Comparison of ENCODE assay signal across 1 cellular context in the genomic region with DNA sequence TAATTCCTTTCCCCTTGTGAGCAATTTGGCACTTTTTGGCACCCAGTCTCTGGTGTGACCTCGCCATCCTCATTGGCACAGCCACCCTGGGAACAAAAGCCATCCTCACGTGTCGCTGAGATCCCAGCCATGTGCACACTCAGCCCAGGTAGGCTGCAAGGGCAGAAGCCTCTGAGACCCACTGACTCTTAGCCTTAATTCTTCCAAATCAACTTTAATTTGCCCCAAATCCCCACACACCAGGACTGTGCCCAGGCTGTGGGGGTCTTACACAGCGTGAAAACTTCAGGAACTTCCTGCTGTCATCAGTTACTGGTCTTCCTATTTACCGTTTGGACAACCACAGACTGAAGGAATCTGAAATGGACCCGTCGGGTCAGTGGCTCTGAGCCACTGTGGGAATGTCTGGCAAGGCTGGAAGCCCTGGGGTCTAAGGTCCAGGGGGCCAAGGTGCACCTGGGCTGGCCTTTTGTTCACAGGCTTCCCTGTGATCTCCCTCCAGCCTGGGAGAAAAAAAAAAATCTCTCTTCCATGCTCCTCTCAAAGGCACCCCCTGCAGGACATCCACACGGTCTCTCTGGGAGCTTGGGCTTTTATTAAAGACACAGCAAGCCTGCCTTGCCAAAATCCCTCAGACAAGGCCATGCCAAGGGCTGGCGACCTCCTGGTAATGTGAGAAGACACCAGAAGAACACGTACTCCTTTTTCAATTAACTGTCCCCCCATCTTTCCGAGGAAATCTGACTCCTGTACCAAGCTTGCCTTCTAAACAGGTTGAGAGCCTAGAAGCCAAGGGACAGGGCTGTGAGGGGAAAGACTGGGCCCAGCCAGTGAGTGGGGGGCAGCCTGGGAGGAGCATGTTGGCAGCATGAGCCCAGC.
TF ChIP-seq lines count a peak whose summit lies in the region.

No MANE protein-coding gene starts in this region.

TF ChIP-seq in HepG2, 621 proteins besides CTCF, POLR2A, EP300 and RAD21 (continued from another document and continues in another):
- TF ChIP-seq, protein P1, sequence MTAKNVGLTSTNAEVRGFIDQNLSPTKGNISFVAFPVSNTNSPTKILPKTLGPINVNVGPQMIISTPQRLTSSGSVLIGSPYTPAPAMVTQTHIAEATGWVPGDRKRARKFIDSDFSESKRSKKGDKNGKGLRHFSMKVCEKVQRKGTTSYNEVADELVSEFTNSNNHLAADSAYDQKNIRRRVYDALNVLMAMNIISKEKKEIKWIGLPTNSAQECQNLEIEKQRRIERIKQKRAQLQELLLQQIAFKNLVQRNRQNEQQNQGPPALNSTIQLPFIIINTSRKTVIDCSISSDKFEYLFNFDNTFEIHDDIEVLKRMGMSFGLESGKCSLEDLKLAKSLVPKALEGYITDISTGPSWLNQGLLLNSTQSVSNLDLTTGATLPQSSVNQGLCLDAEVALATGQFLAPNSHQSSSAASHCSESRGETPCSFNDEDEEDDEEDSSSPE (CRISPR knock-in tag; IDR thresholded peaks at IDR 0.05): no peak
- TF ChIP-seq ZKSCAN1 (IDR thresholded peaks at IDR 0.05; ENCODE audit: low read length): no peak
- peak; percentile 92 for TF ChIP-seq GATAD2A (CRISPR knock-in tag; IDR thresholded peaks at IDR 0.05)
- TF ChIP-seq SATB2 (CRISPR knock-in tag; IDR thresholded peaks at IDR 0.05): no peak
- TF ChIP-seq ZNF12 (CRISPR knock-in tag; IDR thresholded peaks at IDR 0.05): peak; percentile 58; the same call in 1 of the 2 replicates
- 0 out of 2 replicates have a peak, but pooled peaks have one; percentile 62 for TF ChIP-seq ZNF605 (CRISPR knock-in tag; IDR thresholded peaks at IDR 0.05)
- TF ChIP-seq, protein P2, sequence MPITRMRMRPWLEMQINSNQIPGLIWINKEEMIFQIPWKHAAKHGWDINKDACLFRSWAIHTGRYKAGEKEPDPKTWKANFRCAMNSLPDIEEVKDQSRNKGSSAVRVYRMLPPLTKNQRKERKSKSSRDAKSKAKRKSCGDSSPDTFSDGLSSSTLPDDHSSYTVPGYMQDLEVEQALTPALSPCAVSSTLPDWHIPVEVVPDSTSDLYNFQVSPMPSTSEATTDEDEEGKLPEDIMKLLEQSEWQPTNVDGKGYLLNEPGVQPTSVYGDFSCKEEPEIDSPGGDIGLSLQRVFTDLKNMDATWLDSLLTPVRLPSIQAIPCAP (CRISPR knock-in tag; IDR thresholded peaks at IDR 0.05; ENCODE audit: low read depth): no peak
- TF ChIP-seq SRSF4 (IDR thresholded peaks at IDR 0.05; ENCODE audit: low read depth, low read length, poor library complexity, severe bottlenecking): no peak
- TF ChIP-seq, protein P3, sequence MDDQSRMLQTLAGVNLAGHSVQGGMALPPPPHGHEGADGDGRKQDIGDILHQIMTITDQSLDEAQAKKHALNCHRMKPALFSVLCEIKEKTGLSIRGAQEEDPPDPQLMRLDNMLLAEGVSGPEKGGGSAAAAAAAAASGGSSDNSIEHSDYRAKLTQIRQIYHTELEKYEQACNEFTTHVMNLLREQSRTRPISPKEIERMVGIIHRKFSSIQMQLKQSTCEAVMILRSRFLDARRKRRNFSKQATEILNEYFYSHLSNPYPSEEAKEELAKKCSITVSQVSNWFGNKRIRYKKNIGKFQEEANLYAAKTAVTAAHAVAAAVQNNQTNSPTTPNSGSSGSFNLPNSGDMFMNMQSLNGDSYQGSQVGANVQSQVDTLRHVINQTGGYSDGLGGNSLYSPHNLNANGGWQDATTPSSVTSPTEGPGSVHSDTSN (CRISPR knock-in tag; IDR thresholded peaks at IDR 0.05; ENCODE audit: borderline replicate concordance): no peak
- peak; percentile 80 for TF ChIP-seq FOXK1 (CRISPR knock-in tag; IDR thresholded peaks at IDR 0.05; ENCODE audit: borderline replicate concordance, low read depth)
- 0 out of 2 replicates have a peak, but pooled peaks have one; percentile 21 for TF ChIP-seq ETV6 (CRISPR knock-in tag; conservative IDR thresholded peaks at IDR 0.05)
- TF ChIP-seq ZFP1 (CRISPR knock-in tag; IDR thresholded peaks at IDR 0.05): 0 out of 2 replicates have a peak, but pooled peaks have one; percentile 78
- TF ChIP-seq, protein P4, sequence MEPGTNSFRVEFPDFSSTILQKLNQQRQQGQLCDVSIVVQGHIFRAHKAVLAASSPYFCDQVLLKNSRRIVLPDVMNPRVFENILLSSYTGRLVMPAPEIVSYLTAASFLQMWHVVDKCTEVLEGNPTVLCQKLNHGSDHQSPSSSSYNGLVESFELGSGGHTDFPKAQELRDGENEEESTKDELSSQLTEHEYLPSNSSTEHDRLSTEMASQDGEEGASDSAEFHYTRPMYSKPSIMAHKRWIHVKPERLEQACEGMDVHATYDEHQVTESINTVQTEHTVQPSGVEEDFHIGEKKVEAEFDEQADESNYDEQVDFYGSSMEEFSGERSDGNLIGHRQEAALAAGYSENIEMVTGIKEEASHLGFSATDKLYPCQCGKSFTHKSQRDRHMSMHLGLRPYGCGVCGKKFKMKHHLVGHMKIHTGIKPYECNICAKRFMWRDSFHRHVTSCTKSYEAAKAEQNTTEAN (CRISPR knock-in tag; conservative IDR thresholded peaks at IDR 0.05): peak; percentile 69; the same call in 1 of the 2 replicates
- TF ChIP-seq MATR3 (CRISPR knock-in tag; IDR thresholded peaks at IDR 0.05): no peak
- TF ChIP-seq SYNCRIP (IDR thresholded peaks at IDR 0.05; ENCODE audit: insufficient read depth, low read depth, low read length): no peak
- TF ChIP-seq, protein P5, sequence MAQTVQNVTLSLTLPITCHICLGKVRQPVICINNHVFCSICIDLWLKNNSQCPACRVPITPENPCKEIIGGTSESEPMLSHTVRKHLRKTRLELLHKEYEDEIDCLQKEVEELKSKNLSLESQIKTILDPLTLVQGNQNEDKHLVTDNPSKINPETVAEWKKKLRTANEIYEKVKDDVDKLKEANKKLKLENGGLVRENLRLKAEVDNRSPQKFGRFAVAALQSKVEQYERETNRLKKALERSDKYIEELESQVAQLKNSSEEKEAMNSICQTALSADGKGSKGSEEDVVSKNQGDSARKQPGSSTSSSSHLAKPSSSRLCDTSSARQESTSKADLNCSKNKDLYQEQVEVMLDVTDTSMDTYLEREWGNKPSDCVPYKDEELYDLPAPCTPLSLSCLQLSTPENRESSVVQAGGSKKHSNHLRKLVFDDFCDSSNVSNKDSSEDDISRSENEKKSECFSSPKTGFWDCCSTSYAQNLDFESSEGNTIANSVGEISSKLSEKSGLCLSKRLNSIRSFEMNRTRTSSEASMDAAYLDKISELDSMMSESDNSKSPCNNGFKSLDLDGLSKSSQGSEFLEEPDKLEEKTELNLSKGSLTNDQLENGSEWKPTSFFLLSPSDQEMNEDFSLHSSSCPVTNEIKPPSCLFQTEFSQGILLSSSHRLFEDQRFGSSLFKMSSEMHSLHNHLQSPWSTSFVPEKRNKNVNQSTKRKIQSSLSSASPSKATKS (CRISPR knock-in tag; IDR thresholded peaks at IDR 0.05): no peak
- TF ChIP-seq, protein P6, sequence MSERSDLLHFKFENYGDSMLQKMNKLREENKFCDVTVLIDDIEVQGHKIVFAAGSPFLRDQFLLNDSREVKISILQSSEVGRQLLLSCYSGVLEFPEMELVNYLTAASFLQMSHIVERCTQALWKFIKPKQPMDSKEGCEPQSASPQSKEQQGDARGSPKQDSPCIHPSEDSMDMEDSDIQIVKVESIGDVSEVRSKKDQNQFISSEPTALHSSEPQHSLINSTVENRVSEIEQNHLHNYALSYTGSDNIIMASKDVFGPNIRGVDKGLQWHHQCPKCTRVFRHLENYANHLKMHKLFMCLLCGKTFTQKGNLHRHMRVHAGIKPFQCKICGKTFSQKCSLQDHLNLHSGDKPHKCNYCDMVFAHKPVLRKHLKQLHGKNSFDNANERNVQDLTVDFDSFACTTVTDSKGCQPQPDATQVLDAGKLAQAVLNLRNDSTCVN (CRISPR knock-in tag; IDR thresholded peaks at IDR 0.05; ENCODE audit: borderline replicate concordance): no peak
- TF ChIP-seq REL (CRISPR knock-in tag; conservative IDR thresholded peaks at IDR 0.05): no peak
- no peak for TF ChIP-seq ZNF143 (CRISPR knock-in tag; IDR thresholded peaks at IDR 0.05)
- TF ChIP-seq, protein P7, sequence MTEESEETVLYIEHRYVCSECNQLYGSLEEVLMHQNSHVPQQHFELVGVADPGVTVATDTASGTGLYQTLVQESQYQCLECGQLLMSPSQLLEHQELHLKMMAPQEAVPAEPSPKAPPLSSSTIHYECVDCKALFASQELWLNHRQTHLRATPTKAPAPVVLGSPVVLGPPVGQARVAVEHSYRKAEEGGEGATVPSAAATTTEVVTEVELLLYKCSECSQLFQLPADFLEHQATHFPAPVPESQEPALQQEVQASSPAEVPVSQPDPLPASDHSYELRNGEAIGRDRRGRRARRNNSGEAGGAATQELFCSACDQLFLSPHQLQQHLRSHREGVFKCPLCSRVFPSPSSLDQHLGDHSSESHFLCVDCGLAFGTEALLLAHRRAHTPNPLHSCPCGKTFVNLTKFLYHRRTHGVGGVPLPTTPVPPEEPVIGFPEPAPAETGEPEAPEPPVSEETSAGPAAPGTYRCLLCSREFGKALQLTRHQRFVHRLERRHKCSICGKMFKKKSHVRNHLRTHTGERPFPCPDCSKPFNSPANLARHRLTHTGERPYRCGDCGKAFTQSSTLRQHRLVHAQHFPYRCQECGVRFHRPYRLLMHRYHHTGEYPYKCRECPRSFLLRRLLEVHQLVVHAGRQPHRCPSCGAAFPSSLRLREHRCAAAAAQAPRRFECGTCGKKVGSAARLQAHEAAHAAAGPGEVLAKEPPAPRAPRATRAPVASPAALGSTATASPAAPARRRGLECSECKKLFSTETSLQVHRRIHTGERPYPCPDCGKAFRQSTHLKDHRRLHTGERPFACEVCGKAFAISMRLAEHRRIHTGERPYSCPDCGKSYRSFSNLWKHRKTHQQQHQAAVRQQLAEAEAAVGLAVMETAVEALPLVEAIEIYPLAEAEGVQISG (CRISPR knock-in tag; IDR thresholded peaks at IDR 0.05): peak; percentile 75
- TF ChIP-seq, protein P8, sequence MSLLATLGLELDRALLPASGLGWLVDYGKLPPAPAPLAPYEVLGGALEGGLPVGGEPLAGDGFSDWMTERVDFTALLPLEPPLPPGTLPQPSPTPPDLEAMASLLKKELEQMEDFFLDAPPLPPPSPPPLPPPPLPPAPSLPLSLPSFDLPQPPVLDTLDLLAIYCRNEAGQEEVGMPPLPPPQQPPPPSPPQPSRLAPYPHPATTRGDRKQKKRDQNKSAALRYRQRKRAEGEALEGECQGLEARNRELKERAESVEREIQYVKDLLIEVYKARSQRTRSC (CRISPR knock-in tag; IDR thresholded peaks at IDR 0.05; ENCODE audit: low read depth): no peak
- peak; percentile 72; the same call in 1 of the 2 replicates for TF ChIP-seq ZNF136 (CRISPR knock-in tag; IDR thresholded peaks at IDR 0.05; ENCODE audit: low read depth)
- TF ChIP-seq CCAR2 (optimal IDR thresholded peaks at IDR 0.05; ENCODE audit: low read depth, low read length): peak; percentile 59
- peak; percentile 76; the same call in 1 of the 2 replicates for TF ChIP-seq ZNF547 (CRISPR knock-in tag; IDR thresholded peaks at IDR 0.05)
- no peak for TF ChIP-seq ZSCAN20 (CRISPR knock-in tag; IDR thresholded peaks at IDR 0.05; ENCODE audit: borderline replicate concordance)
- TF ChIP-seq ZNF777 (CRISPR knock-in tag; IDR thresholded peaks at IDR 0.05): peak; percentile 75
- TF ChIP-seq RELA (CRISPR knock-in tag; IDR thresholded peaks at IDR 0.05): 0 out of 2 replicates have a peak, but pooled peaks have one; percentile 37
- no peak for TF ChIP-seq ZNF17 (CRISPR knock-in tag; IDR thresholded peaks at IDR 0.05)
- TF ChIP-seq, protein P9, sequence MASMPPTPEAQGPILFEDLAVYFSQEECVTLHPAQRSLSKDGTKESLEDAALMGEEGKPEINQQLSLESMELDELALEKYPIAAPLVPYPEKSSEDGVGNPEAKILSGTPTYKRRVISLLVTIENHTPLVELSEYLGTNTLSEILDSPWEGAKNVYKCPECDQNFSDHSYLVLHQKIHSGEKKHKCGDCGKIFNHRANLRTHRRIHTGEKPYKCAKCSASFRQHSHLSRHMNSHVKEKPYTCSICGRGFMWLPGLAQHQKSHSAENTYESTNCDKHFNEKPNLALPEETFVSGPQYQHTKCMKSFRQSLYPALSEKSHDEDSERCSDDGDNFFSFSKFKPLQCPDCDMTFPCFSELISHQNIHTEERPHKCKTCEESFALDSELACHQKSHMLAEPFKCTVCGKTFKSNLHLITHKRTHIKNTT (CRISPR knock-in tag; IDR thresholded peaks at IDR 0.05): no peak
- no peak for TF ChIP-seq RFX1 (IDR thresholded peaks at IDR 0.05)
- TF ChIP-seq MEIS2 (CRISPR knock-in tag; IDR thresholded peaks at IDR 0.05): no peak
- TF ChIP-seq SP1 (IDR thresholded peaks at IDR 0.05): no peak
- no peak; the same call in 1 of the 2 replicates for TF ChIP-seq SP1 (CRISPR knock-in tag; IDR thresholded peaks at IDR 0.05)
- no peak for TF ChIP-seq SOX6 (IDR thresholded peaks at IDR 0.05)
- TF ChIP-seq SOX6 (CRISPR knock-in tag; IDR thresholded peaks at IDR 0.05): peak; percentile 96
- no peak for TF ChIP-seq ZNF878 (CRISPR knock-in tag; IDR thresholded peaks at IDR 0.05)
- no peak for TF ChIP-seq POLR2G (IDR thresholded peaks at IDR 0.05; ENCODE audit: low read depth, low read length)
- peak; percentile 74; the same call in 1 of the 2 replicates for TF ChIP-seq KDM2A (CRISPR knock-in tag; IDR thresholded peaks at IDR 0.05; ENCODE audit: borderline replicate concordance, low read depth)
